9 cellular contexts compared by ENCODE assay signal in genomic region chr5:143758750-143759149, GRCh38.
DNase-seq lines count a peak whose midpoint lies in the region; ATAC-seq and TF ChIP-seq lines count a peak whose summit lies in the region.
"Had no signal": no experiment of that assay in that cellular context is flagged by ENCODE, and none has a peak within 500 bp of the region (broad histone marks: within the 10 kb centered on the region; RNA-seq: fewer than 3 reads in every experiment).

No MANE protein-coding gene starts in this region.

- H3K27me3 Mint-ChIP-seq in T-helper 2 cell treated with Interferon-gamma antibody and Interleukin-4, amounts not matched to agents 5 μg/mL and 100 μg/mL, for 36 hours (ENCODE audit: low read depth) = no peaks in the 10 kb centered on the region

- DNase-seq in AG20443 (ENCODE audit: low spot score) = peak; percentile 67
- DNase-seq in GM19238 (ENCODE audit: insufficient read length, low spot score) = peak; percentile 12
- no peak for DNase-seq in T-helper 2 cell treated with Interferon-gamma antibody and Interleukin-4, amounts not matched to agents 5 μg/mL and 100 μg/mL, for 36 hours (ENCODE audit: low spot score)
- DNase-seq in NCI-H526 (lab: John Stamatoyannopoulos, UW) = no peak
- DNase-seq in RWPE1 (ENCODE audit: low spot score) = no peak
- no peak for DNase-seq in SHP77 treated with DMSO at 0.1 percent for 48 hours (lab: John Stamatoyannopoulos, UW)
- DNase-seq in NOMO-1 (lab: John Stamatoyannopoulos, UW; ENCODE audit: unreplicated experiment in 2 of 2) = no peak

- no peak for TF ChIP-seq CTCF in RWPE1 (conservative IDR thresholded peaks at IDR 0.05; ENCODE audit: low read depth)

- CTCF ChIA-PET in RWPE1 (lab: Yijun Ruan, JAX) = no interaction called here

- peaks cover 19% of the 10 kb centered on the region for H3K4me1 Mint-ChIP-seq in T-helper 2 cell treated with Interferon-gamma antibody and Interleukin-4, amounts not matched to agents 5 μg/mL and 100 μg/mL, for 36 hours (ENCODE audit: low read depth)
- H3K4me1 Mint-ChIP-seq: neural crest cell had no signal

- peak; percentile 66 for ATAC-seq in HG02798 (IDR thresholded peaks at IDR 0.05; ENCODE audit: poor library complexity, unreplicated experiment)

- peak overlapping the region; percentile 58 for H3K27ac Mint-ChIP-seq in T-helper 2 cell treated with Interferon-gamma antibody and Interleukin-4, amounts not matched to agents 5 μg/mL and 100 μg/mL, for 36 hours

- peak overlapping the region; percentile 53 for H3K4me3 Mint-ChIP-seq in T-helper 2 cell treated with Interferon-gamma antibody and Interleukin-4, amounts not matched to agents 5 μg/mL and 100 μg/mL, for 36 hours
- H3K4me3 Mint-ChIP-seq: neural crest cell had no signal

- no peaks in the 10 kb centered on the region for H3K36me3 Mint-ChIP-seq in T-helper 2 cell treated with Interferon-gamma antibody and Interleukin-4, amounts not matched to agents 5 μg/mL and 100 μg/mL, for 36 hours (ENCODE audit: low read depth)

- H3K27ac ChIP-seq in RWPE1 = no peak overlapping the region

- POLR2A ChIA-PET in RWPE1 (lab: Yijun Ruan, JAX; ENCODE audit: low non-redundant PET) = no interaction called here

- peaks cover 15% of the 10 kb centered on the region for H3K9me3 Mint-ChIP-seq in T-helper 2 cell treated with Interferon-gamma antibody and Interleukin-4, amounts not matched to agents 5 μg/mL and 100 μg/mL, for 36 hours
- H3K9me3 Mint-ChIP-seq: neural crest cell had no signal

Comparison
In these comparisons a context has a peak if more than half of its experiments do, and no peak if none do; other contexts are left out.
1. DNase-seq: peak in AG20443 (single experiment) and GM19238 (single experiment); none in T-helper 2 cell treated with Interferon-gamma antibody and Interleukin-4, amounts not matched to agents 5 μg/mL and 100 μg/mL, for 36 hours (single experiment), NCI-H526 (0 of 2), RWPE1 (single experiment), SHP77 treated with DMSO at 0.1 percent for 48 hours (single experiment) and NOMO-1 (0 of 2).